Comparison of ENCODE assay signal across 16 cellular contexts in the genomic region with DNA sequence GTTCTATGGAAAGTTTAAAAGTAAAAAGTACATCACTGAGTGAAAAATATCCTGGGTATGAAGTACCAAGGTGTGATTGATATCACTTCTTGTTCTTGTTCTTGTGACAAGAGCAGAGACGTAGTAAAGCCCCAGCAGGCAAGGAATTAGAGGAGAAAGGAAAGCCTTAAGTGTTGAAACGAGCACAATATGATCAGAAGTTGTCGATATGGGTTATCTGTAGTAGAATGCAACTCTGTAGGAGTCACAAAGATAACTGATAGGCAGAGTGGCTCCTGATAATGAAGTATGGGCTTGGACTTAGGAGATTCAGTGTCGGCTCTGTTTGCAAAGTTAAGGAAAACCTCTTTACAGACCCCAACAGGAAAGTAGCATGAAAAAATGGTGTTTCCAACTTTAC.
"Had no signal": no experiment of that assay in that cellular context is flagged by ENCODE, and none has a peak within 500 bp of the region (broad histone marks: within the 10 kb centered on the region; RNA-seq: fewer than 3 reads in every experiment).

No MANE protein-coding gene starts in this region.

- ATAC-seq: foreskin keratinocyte, gastroesophageal sphincter, heart left ventricle, left cardiac atrium, left lung, left ventricle myocardium superior, lower lobe of right lung had no signal

- H3K27me3 ChIP-seq: dorsolateral prefrontal cortex, esophagus muscularis mucosa, foreskin keratinocyte, gastroesophageal sphincter, heart left ventricle, left lung had no signal

- H3K9me3 ChIP-seq: esophagus muscularis mucosa, gastroesophageal sphincter, heart left ventricle, left lung, lower lobe of right lung had no signal

- DNase-seq: dermis blood vessel endothelial cell; dorsolateral prefrontal cortex; effector CD4-positive, alpha-beta T cell; effector memory CD4-positive, alpha-beta T cell; foreskin keratinocyte; heart left ventricle; hippocampal formation; left cardiac atrium; left lung; left ventricle myocardium superior; lower lobe of right lung; mesenchymal stem cell; midbrain had no signal

- H3K4me1 ChIP-seq: esophagus muscularis mucosa, foreskin keratinocyte, gastroesophageal sphincter, heart left ventricle, left lung, lower lobe of right lung had no signal

- H3K36me3 ChIP-seq: esophagus muscularis mucosa, gastroesophageal sphincter, heart left ventricle, left lung, lower lobe of right lung had no signal

- H3K27ac ChIP-seq: coronary artery, dorsolateral prefrontal cortex, esophagus muscularis mucosa, foreskin keratinocyte, gastroesophageal sphincter, heart left ventricle, left lung, lower lobe of right lung had no signal

- H3K4me3 ChIP-seq: coronary artery, dorsolateral prefrontal cortex, esophagus muscularis mucosa, gastroesophageal sphincter, heart left ventricle, left lung, lower lobe of right lung had no signal
